In the genomic region with DNA sequence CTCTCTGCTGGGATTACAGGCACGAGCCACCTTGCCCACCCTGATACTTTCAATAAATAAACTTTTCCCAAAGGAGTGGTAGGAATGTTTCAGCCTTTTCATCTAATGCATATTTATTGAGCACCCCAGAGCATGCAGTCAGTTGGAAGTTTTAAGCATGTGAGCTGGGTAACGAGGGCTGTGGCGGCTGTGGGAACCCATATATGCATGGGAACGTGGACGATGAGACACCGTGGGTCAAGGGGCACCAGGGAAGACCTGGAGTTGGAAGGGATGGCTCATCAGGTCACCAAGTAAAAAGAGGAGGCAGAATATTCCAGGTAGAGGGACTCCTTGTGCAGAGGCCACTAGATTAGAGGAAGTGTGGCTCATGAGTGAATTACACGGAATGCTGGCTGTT, we compare ENCODE assay signal across 11 cellular contexts.
"Had no signal": no experiment of that assay in that cellular context is flagged by ENCODE, and none has a peak within 500 bp of the region (broad histone marks: within the 10 kb centered on the region; RNA-seq: fewer than 3 reads in every experiment).

No MANE protein-coding gene starts in this region.

- H3K36me3 ChIP-seq: brain microvascular endothelial cell, esophagus muscularis mucosa, left lung had no signal

- H3K27ac ChIP-seq: brain microvascular endothelial cell, hepatocyte had no signal

- H3K9me3 ChIP-seq: esophagus muscularis mucosa, left lung had no signal

- H3K27me3 ChIP-seq: brain microvascular endothelial cell, hepatocyte, left lung had no signal

- H3K9me3 Mint-ChIP-seq: activated CD4-positive, alpha-beta memory T cell treated with anti-CD3 and anti-CD28 coated beads, Interleukin-2, amount 10 ng/mL, durations not matched to agents 7 days and 5 days; activated T-cell treated with anti-CD3 and anti-CD28 coated beads, Interleukin-2, amount 50 U/mL, for 24 hours; central memory CD8-positive, alpha-beta T cell; natural killer cell; type B pancreatic cell had no signal

- H3K27me3 Mint-ChIP-seq: activated CD4-positive, alpha-beta memory T cell treated with anti-CD3 and anti-CD28 coated beads, Interleukin-2, amount 10 ng/mL, durations not matched to agents 7 days and 5 days; central memory CD8-positive, alpha-beta T cell had no signal

- DNase-seq: activated CD4-positive, alpha-beta memory T cell treated with anti-CD3 and anti-CD28 coated beads, Interleukin-2, amount 10 ng/mL, durations not matched to agents 7 days and 5 days; activated gamma-delta T cell; activated T-cell treated with anti-CD3 and anti-CD28 coated beads, Interleukin-2, amount 50 U/mL, for 24 hours; brain microvascular endothelial cell; left lung had no signal

- H3K4me3 ChIP-seq: coronary artery, hepatocyte had no signal

- H3K36me3 Mint-ChIP-seq: natural killer cell, type B pancreatic cell had no signal
